16 cellular contexts compared by ENCODE assay signal in genomic region chr18:45379903-45380302, GRCh38.
A peak's percentile ranks its signal among the peaks of the same experiment; 100 is the strongest.
DNase-seq lines count a peak whose midpoint lies in the region; ATAC-seq and TF ChIP-seq lines count a peak whose summit lies in the region.
"Had no signal": no experiment of that assay in that cellular context is flagged by ENCODE, and none has a peak within 500 bp of the region (broad histone marks: within the 10 kb centered on the region; RNA-seq: fewer than 3 reads in every experiment).

No MANE protein-coding gene starts in this region.

- H3K4me1 Mint-ChIP-seq in activated CD8-positive, alpha-beta memory T cell treated with anti-CD3 and anti-CD28 coated beads, Interleukin-2, amount 10 ng/mL, durations not matched to agents 7 days and 5 days, result peaks cover 3% of the 10 kb centered on the region

- no peaks in the 10 kb centered on the region for H3K36me3 Mint-ChIP-seq in activated CD8-positive, alpha-beta memory T cell treated with anti-CD3 and anti-CD28 coated beads, Interleukin-2, amount 10 ng/mL, durations not matched to agents 7 days and 5 days

- H3K27me3 Mint-ChIP-seq in activated CD8-positive, alpha-beta memory T cell treated with anti-CD3 and anti-CD28 coated beads, Interleukin-2, amount 10 ng/mL, durations not matched to agents 7 days and 5 days, result peaks cover 45% of the 10 kb centered on the region

- no peaks in the 10 kb centered on the region for H3K9me3 ChIP-seq in OCI-LY3 (ENCODE audit: insufficient read depth, low read length)

- H3K27ac Mint-ChIP-seq in activated CD8-positive, alpha-beta memory T cell treated with anti-CD3 and anti-CD28 coated beads, Interleukin-2, amount 10 ng/mL, durations not matched to agents 7 days and 5 days, result no peak overlapping the region

- H3K9ac ChIP-seq in OCI-LY3 (ENCODE audit: low read length), result no peak overlapping the region; the same call in 1 of the 2 replicates

- ATAC-seq in GM19395 (IDR thresholded peaks at IDR 0.05; ENCODE audit: unreplicated experiment) (peak; percentile 73), HG02885 (IDR thresholded peaks at IDR 0.05; ENCODE audit: poor library complexity, unreplicated experiment) (peak; percentile 70), left lobe of liver (no peak), GM21526 (IDR thresholded peaks at IDR 0.05; ENCODE audit: low FRiP score, unreplicated experiment) (no peak)
- no peak for ATAC-seq in activated CD8-positive, alpha-beta memory T cell treated with anti-CD3 and anti-CD28 coated beads, Interleukin-2, amount 10 ng/mL, durations not matched to agents 7 days and 5 days

- H3K27ac ChIP-seq in OCI-LY3 (ENCODE audit: low read length), result peak overlapping the region; percentile 51
- H3K27ac ChIP-seq: VCaP had no signal

- H3K36me3 ChIP-seq in GM06990 (ENCODE audit: control insufficient read depth, insufficient read depth, low read length) (no peaks in the 10 kb centered on the region), OCI-LY3 (replicated peaks; ENCODE audit: low read depth, low read length) (no peaks in the 10 kb centered on the region)

- no peaks in the 10 kb centered on the region for H3K9me3 Mint-ChIP-seq in activated CD8-positive, alpha-beta memory T cell treated with anti-CD3 and anti-CD28 coated beads, Interleukin-2, amount 10 ng/mL, durations not matched to agents 7 days and 5 days (ENCODE audit: low read depth)

- no peak overlapping the region for H2AFZ ChIP-seq in OCI-LY3 (ENCODE audit: low read depth, low read length)

- H3K27me3 ChIP-seq in GM06990 (replicated peaks; ENCODE audit: control insufficient read depth, insufficient read depth, low read length), result no peaks in the 10 kb centered on the region
- H3K27me3 ChIP-seq in OCI-LY3 (ENCODE audit: low read depth, low read length), result peaks cover 58% of the 10 kb centered on the region

- TF ChIP-seq CTCF in GM06990 (IDR thresholded peaks at IDR 0.05; ENCODE audit: insufficient read depth, low read length, poor library complexity, severe bottlenecking), result no peak
- no peak; the same call in 1 of the 2 replicates for TF ChIP-seq CTCF in OCI-LY3 (IDR thresholded peaks at IDR 0.05; ENCODE audit: low read depth, low read length)

- CTCF ChIA-PET in activated CD8-positive, alpha-beta memory T cell treated with anti-CD3 and anti-CD28 coated beads, Interleukin-2, amount 10 ng/mL, durations not matched to agents 7 days and 5 days (lab: Charles Lee), result interaction anchor here (1.1 kb wide), 1 partner anchor 167 kb away, joined by 4 read pairs; no protein-coding TSS in a partner anchor

- H3K4me2 ChIP-seq in OCI-LY3 (ENCODE audit: low read length), result peak overlapping the region; percentile 57

- no peaks in the 10 kb centered on the region for H4K20me1 ChIP-seq in OCI-LY3 (ENCODE audit: insufficient read depth, low read length)

- DNase-seq in GM06990 (ENCODE audit: extremely low read depth, insufficient read length) (peak; percentile 17), left lobe of liver (ENCODE audit: low spot score) (no peak), NOMO-1 treated with dmso at 0.1 percent for 144 hours (lab: John Stamatoyannopoulos, UW; ENCODE audit: unreplicated experiment) (no peak)
- DNase-seq in activated CD8-positive, alpha-beta memory T cell treated with anti-CD3 and anti-CD28 coated beads, Interleukin-2, amount 10 ng/mL, durations not matched to agents 7 days and 5 days, result no peak
- DNase-seq: activated T-cell treated with anti-CD3 and anti-CD28 coated beads for 4 hours, aorta, DMS53, H7, NCI-H1092, NCI-H510A, SHP77 had no signal

- peaks cover 57% of the 10 kb centered on the region for H3K4me1 ChIP-seq in OCI-LY3 (ENCODE audit: low read length)

- no peak overlapping the region for H3K4me3 Mint-ChIP-seq in activated CD8-positive, alpha-beta memory T cell treated with anti-CD3 and anti-CD28 coated beads, Interleukin-2, amount 10 ng/mL, durations not matched to agents 7 days and 5 days

- H3K4me3 ChIP-seq in GM06990 (replicated peaks; ENCODE audit: low read depth, low read length) (no peak overlapping the region), OCI-LY3 (ENCODE audit: low read length) (peak overlapping the region; percentile 5; the same call in 1 of the 2 replicates)

- H3K79me2 ChIP-seq in OCI-LY3 (ENCODE audit: low read length), result no peaks in the 10 kb centered on the region

Comparison
In these comparisons a context has a peak if more than half of its experiments do, and no peak if none do; other contexts are left out.
1. ATAC-seq: peak in GM19395 (single experiment) and HG02885 (single experiment); none in left lobe of liver (single experiment), GM21526 (single experiment) and activated CD8-positive, alpha-beta memory T cell treated with anti-CD3 and anti-CD28 coated beads, Interleukin-2, amount 10 ng/mL, durations not matched to agents 7 days and 5 days (single experiment).